ENCODE assay signal across 33 cellular contexts in the genomic region with DNA sequence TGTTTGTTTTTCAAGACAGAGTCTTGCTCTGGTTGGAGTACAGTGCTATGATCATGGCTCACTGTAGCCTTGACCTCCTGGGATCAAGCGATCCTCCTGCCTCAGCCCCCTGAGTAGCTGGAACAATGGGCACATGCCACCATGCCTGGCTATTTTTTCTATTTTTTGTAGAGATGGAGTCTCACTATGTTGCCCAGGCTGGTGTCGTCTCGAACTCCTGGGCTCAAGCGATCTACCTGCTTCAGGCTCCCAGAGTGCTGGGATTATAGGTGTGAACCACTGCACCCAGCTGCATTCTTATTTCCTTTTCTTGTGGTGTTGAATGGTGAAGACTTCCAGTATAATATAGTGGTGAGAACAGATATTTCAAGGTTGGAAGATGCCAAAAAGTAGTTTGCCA. TPM values are rescaled to one million over a fixed set of nuclear protein-coding genes. Genes with fewer than 3 reads are reported as not detected.
"Had no signal": no experiment of that assay in that cellular context is flagged by ENCODE, and none has a peak within 500 bp of the region (broad histone marks: within the 10 kb centered on the region; RNA-seq: fewer than 3 reads in every experiment).

No MANE protein-coding gene starts in this region.

- H3K27ac ChIP-seq: ascending aorta, breast epithelium, cardiac muscle cell, coronary artery, dorsolateral prefrontal cortex, epithelial cell of prostate, esophagus squamous epithelium, gastroesophageal sphincter had no signal

- H3K4me1 ChIP-seq: ascending aorta, breast epithelium, gastroesophageal sphincter had no signal

- H3K4me3 ChIP-seq: ascending aorta, breast epithelium, cardiac muscle cell, coronary artery, dorsolateral prefrontal cortex, esophagus squamous epithelium, gastroesophageal sphincter had no signal

- H3K36me3 ChIP-seq: ascending aorta, breast epithelium, cardiac muscle cell, esophagus squamous epithelium, gastroesophageal sphincter had no signal

- H3K27me3 ChIP-seq: ascending aorta, breast epithelium, cardiac muscle cell had no signal

- ATAC-seq: activated CD4-positive, CD25-positive, alpha-beta regulatory T cell treated with anti-CD3 and anti-CD28 coated beads, Interleukin-2, amount 50 U/mL, for 24 hours; activated CD8-positive, alpha-beta memory T cell treated with anti-CD3 and anti-CD28 coated beads, Interleukin-2, amount 10 ng/mL, durations not matched to agents 7 days and 5 days; activated CD8-positive, alpha-beta T cell treated with anti-CD3 and anti-CD28 coated beads for 36 hours; activated naive CD4-positive, alpha-beta T cell treated with anti-CD3 and anti-CD28 coated beads, Interleukin-2, amount 50 U/mL, for 72 hours; activated T-cell treated with anti-CD3 and anti-CD28 coated beads, Interleukin-2, amount 50 U/mL, for 72 hours; effector memory CD8-positive, alpha-beta T cell; gastroesophageal sphincter had no signal

- DNase-seq: activated B cell treated with CpG ODN at 0.5 μM for 24 hours; activated CD4-positive, alpha-beta T cell treated with anti-CD3 and anti-CD28 coated beads for 48 hours; activated CD4-positive, alpha-beta T cell treated with anti-CD3 and anti-CD28 coated beads, Interleukin-2, amount 50 U/mL, for 1 hour; activated CD4-positive, alpha-beta T cell treated with anti-CD3 and anti-CD28 coated beads, Interleukin-2, amount 50 U/mL, for 48 hours; activated CD8-positive, alpha-beta memory T cell treated with anti-CD3 and anti-CD28 coated beads, Interleukin-2, amount 10 ng/mL, durations not matched to agents 7 days and 5 days; activated CD8-positive, alpha-beta memory T cell treated with anti-CD3 and anti-CD28 coated beads, Interleukin-2, amount 50 U/mL, for 4 hours; activated CD8-positive, alpha-beta T cell treated with anti-CD3 and anti-CD28 coated beads for 36 hours; activated gamma-delta T cell; activated naive CD4-positive, alpha-beta T cell; activated naive CD4-positive, alpha-beta T cell treated with anti-CD3 and anti-CD28 coated beads, Interleukin-2, amount 10 ng/mL, durations not matched to agents 7 days and 5 days; activated naive CD8-positive, alpha-beta T cell treated with anti-CD3 and anti-CD28 coated beads, Interleukin-2, amount 10 ng/mL, durations not matched to agents 7 days and 5 days; activated T-cell treated with anti-CD3 and anti-CD28 coated beads, Interleukin-2, amount 50 U/mL, for 1 hour; activated T-cell treated with anti-CD3 and anti-CD28 coated beads, Interleukin-2, amount 50 U/mL, for 72 hours; central memory CD4-positive, alpha-beta T cell; cerebellar nuclear complex; dorsolateral prefrontal cortex; effector CD4-positive, alpha-beta T cell; effector memory CD8-positive, alpha-beta T cell; esophagus squamous epithelium; foreskin melanocyte; T-helper 2 cell had no signal

- H3K9me3 ChIP-seq: ascending aorta, breast epithelium, esophagus squamous epithelium, gastroesophageal sphincter had no signal

RNA-seq across cellular contexts. Expression of gene B3GALT5, which starts 28.0 kb away (rescaled TPM):
- total RNA-seq: activated B cell treated with CpG ODN at 0.5 μM for 24 hours; activated CD8-positive, alpha-beta memory T cell treated with anti-CD3 and anti-CD28 coated beads for 36 hours; activated CD8-positive, alpha-beta memory T cell treated with anti-CD3 and anti-CD28 coated beads, Interleukin-2, amount 10 ng/mL, durations not matched to agents 7 days and 5 days; activated CD8-positive, alpha-beta T cell treated with anti-CD3 and anti-CD28 coated beads for 36 hours; activated naive CD8-positive, alpha-beta T cell treated with anti-CD3 and anti-CD28 coated beads, Interleukin-2, amount 10 ng/mL, durations not matched to agents 7 days and 5 days; activated T-cell treated with anti-CD3 and anti-CD28 coated beads, Interleukin-2, amount 50 U/mL, for 72 hours; ascending aorta; endothelial cell of umbilical vein; fibroblast of villous mesenchyme; T-helper 1 cell treated with Interleukin-12 subunit alpha and Interleukin-12 subunit beta and Interleukin-4 antibody, amounts not matched to agents 30 ng/mL and 1 ng/mL, for 36 hours had no signal
